Comparison of ENCODE assay signal across 9 cellular contexts in the genomic region with DNA sequence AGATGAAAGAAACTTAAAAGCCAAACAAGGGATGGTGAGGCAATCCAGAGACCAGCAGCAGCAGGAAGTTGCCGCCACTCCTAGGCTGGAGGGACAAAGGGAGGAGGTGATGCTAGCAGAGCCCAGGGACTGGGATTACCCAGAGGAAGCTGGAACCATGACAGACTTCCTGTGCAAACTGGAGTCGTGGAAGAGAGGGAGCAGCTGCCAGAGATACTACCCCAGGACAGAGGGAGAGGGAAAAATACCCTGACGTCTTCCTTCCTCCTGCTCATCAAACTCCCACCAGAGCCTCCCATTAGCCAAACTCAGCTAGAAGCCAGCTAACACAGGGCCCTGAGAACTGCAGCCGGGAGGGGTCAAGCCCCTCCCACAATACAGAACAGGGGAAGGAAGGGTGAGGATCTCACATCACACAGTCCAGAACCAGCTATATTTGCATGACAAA.
DNase-seq lines count a peak whose midpoint lies in the region; ATAC-seq and TF ChIP-seq lines count a peak whose summit lies in the region.
"Had no signal": no experiment of that assay in that cellular context is flagged by ENCODE, and none has a peak within 500 bp of the region (broad histone marks: within the 10 kb centered on the region; RNA-seq: fewer than 3 reads in every experiment).

No MANE protein-coding gene starts in this region.

- no peaks in the 10 kb centered on the region for H3K9me3 Mint-ChIP-seq in CD4-positive, alpha-beta memory T cell

- POLR2A ChIA-PET in CD4-positive, alpha-beta memory T cell (lab: Charles Lee; ENCODE audit: partially characterized antibody) = interaction anchor here (1.1 kb wide), 1 partner anchor 34 kb away, joined by 3 read pairs; no protein-coding TSS in a partner anchor

- H3K27ac ChIP-seq in left lung = peak overlapping the region in 1 of 2 donors; percentile 71
- no peak overlapping the region for H3K27ac ChIP-seq in CD4-positive, alpha-beta memory T cell (ENCODE audit: low read depth, low read length)

- H3K27ac Mint-ChIP-seq in CD4-positive, alpha-beta memory T cell = no peak overlapping the region

- H3K4me1 ChIP-seq in left lung = peaks cover 7 to 22% of the 10 kb centered on the region in 2 donors
- H3K4me1 ChIP-seq in CD4-positive, alpha-beta memory T cell (ENCODE audit: insufficient read depth, low read length) = peaks cover 10% of the 10 kb centered on the region

- ATAC-seq in left lung = peak; percentile 58
- no peak for ATAC-seq in GM18873 (IDR thresholded peaks at IDR 0.05; ENCODE audit: low FRiP score, unreplicated experiment)

- CTCF ChIA-PET in CD4-positive, alpha-beta memory T cell (lab: Charles Lee; ENCODE audit: partially characterized antibody) = no interaction called here

- H3K27me3 ChIP-seq in left lung = no peaks in the 10 kb centered on the region
- no peaks in the 10 kb centered on the region for H3K27me3 ChIP-seq in CD4-positive, alpha-beta memory T cell (ENCODE audit: insufficient read depth, low read length)

- peaks cover 14 to 21% (median 18%) of the 10 kb centered on the region in 4 donors for H3K4me1 Mint-ChIP-seq in CD4-positive, alpha-beta memory T cell

- no peaks in the 10 kb centered on the region for H3K27me3 Mint-ChIP-seq in CD4-positive, alpha-beta memory T cell

- intact Hi-C loops in left lung (cut with DNase I) = no loop called here
- intact Hi-C loops in CD4-positive, alpha-beta memory T cell (cut with micrococcal nuclease) = no loop called here

- no peaks in the 10 kb centered on the region for H3K36me3 ChIP-seq in left lung
- H3K36me3 ChIP-seq in CD4-positive, alpha-beta memory T cell (ENCODE audit: insufficient read depth, low read length) = no peaks in the 10 kb centered on the region

- no peaks in the 10 kb centered on the region for H3K9me3 ChIP-seq in left lung
- H3K9me3 ChIP-seq in CD4-positive, alpha-beta memory T cell (ENCODE audit: control insufficient read depth in 1 of 2, low read length in 2 of 2) = no peaks in the 10 kb centered on the region

- H3K4me3 Mint-ChIP-seq in CD4-positive, alpha-beta memory T cell = no peak overlapping the region

- H3K36me3 Mint-ChIP-seq in CD4-positive, alpha-beta memory T cell = no peaks in the 10 kb centered on the region

- DNase-seq in SIG-M5 treated with dmso at 0.1 percent for 504 hours (lab: John Stamatoyannopoulos, UW; ENCODE audit: unreplicated experiment) (peak; percentile 26), SIG-M5 (lab: John Stamatoyannopoulos, UW) (no peak), cardiac fibroblast (ENCODE audit: low read depth in 2 of 2) (peak; percentile 68 to 74), left lung (peak in 1 of 2 donors; percentile 45), anterior cingulate cortex (lab: John Stamatoyannopoulos, UW) (no peak), ecto neural progenitor cell (ENCODE audit: low spot score) (no peak)
- DNase-seq in CD4-positive, alpha-beta memory T cell = no peak
- DNase-seq: effector CD8-positive, alpha-beta T cell had no signal

- no peak overlapping the region for H3K4me3 ChIP-seq in cardiac fibroblast (replicated peaks in 1 of 2; ENCODE audit: low read depth in 2 of 2, low read length in 2 of 2)
- no peak overlapping the region for H3K4me3 ChIP-seq in left lung
- H3K4me3 ChIP-seq in CD4-positive, alpha-beta memory T cell (ENCODE audit: low read length in 2 of 2) = no peak overlapping the region

- TF ChIP-seq CTCF in cardiac fibroblast (IDR thresholded peaks at IDR 0.05; ENCODE audit: low read depth, low read length) (no peak), left lung (IDR thresholded peaks at IDR 0.05) (no peak)

Comparison
In these comparisons a context has a peak if more than half of its experiments do, and no peak if none do; other contexts are left out.
1. DNase-seq: peak in SIG-M5 treated with dmso at 0.1 percent for 504 hours (single experiment) and cardiac fibroblast (2 of 2); none in SIG-M5 (single experiment), CD4-positive, alpha-beta memory T cell (0 of 5), anterior cingulate cortex (0 of 58) and ecto neural progenitor cell (single experiment).